In the genomic region with DNA sequence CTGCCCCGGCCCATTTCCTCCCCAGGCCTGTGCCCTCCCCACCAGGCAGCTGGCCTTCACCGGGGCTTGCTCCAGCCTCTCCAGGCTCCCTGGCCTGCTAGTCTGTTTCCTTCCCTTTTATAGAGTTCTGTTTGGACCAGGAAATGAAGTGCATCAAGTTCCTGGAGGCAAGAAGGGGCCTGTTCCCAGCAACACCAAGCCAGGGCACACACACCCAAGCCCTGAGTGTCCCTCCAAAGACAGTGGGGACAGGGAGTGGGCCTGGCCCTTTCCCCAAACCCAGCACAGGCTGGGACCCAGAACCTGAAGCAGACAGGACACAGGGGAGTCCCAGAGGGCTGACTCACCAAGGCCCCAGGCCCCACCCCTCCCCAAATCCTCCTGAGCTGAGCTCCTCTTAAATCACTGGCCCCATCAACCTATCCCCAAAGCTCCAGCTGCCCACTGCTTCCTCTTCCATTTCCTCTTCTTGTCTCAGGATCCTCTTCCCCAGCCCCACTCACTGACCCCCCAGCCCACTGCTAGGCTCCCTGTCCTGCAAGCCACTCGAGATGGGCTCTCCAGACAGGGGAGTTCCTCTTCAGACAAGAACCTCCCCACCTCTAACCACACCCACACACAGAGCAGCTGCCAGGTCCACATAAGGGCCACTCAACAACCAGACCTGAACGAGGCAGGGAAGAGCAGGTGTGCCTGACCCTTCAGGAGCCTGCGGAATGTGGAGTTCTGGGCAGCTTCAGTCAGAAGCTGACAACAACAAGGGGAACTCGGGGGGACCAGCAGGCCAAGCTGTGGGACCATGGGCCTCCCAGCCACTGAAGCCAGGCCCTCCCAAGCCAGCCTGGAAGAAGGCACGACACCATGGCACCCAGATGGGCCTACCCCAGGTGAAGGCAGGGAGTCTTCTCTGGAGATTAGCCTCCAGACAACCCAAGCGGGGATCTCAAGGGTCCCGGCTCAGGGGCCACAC, we compare ENCODE assay signal across 10 cellular contexts.
A peak's percentile ranks its signal among the peaks of the same experiment; 100 is the strongest.
DNase-seq lines count a peak whose midpoint lies in the region; ATAC-seq and TF ChIP-seq lines count a peak whose summit lies in the region.
"Had no signal": no experiment of that assay in that cellular context is flagged by ENCODE, and none has a peak within 500 bp of the region (broad histone marks: within the 10 kb centered on the region; RNA-seq: fewer than 3 reads in every experiment).

No MANE protein-coding gene starts in this region.

- WGBS in GM23248 (ENCODE audit: low coverage in 1 of 2, low lambda C conversion rate in 2 of 2, missing lambda C conversion rate in 2 of 2), 2 experiments = 55 to 57% methylated on average over 9 of the region's 9 CpGs

- H3K27me3 Mint-ChIP-seq in activated naive CD4-positive, alpha-beta T cell treated with anti-CD3 and anti-CD28 coated beads for 36 hours (ENCODE audit: low read depth) = no peaks in the 10 kb centered on the region

- no peak overlapping the region for H3K27ac Mint-ChIP-seq in activated naive CD4-positive, alpha-beta T cell treated with anti-CD3 and anti-CD28 coated beads for 36 hours

- H3K79me2 ChIP-seq in GM23248 (ENCODE audit: insufficient read depth) (peaks cover 98% of the 10 kb centered on the region), OCI-LY3 (ENCODE audit: low read length) (no peaks in the 10 kb centered on the region)

- in situ Hi-C loops in GM23248 (cut with MboI) = no loop called here

- H3K36me3 ChIP-seq in GM23248 (ENCODE audit: low read depth) (no peaks in the 10 kb centered on the region), OCI-LY3 (replicated peaks; ENCODE audit: low read depth, low read length) (no peaks in the 10 kb centered on the region)

- H2AFZ ChIP-seq in GM23248 (no peak overlapping the region), OCI-LY3 (ENCODE audit: low read depth, low read length) (no peak overlapping the region)

- no peaks in the 10 kb centered on the region for H3K4me1 Mint-ChIP-seq in activated naive CD4-positive, alpha-beta T cell treated with anti-CD3 and anti-CD28 coated beads for 36 hours (ENCODE audit: low read depth)

- TF ChIP-seq CTCF in OCI-LY3 (IDR thresholded peaks at IDR 0.05; ENCODE audit: low read depth, low read length) = no peak

- H3K4me2 ChIP-seq in GM23248 (ENCODE audit: unreplicated experiment) (peak overlapping the region; percentile 32), OCI-LY3 (ENCODE audit: low read length) (peak overlapping the region; percentile 12; the same call in 1 of the 2 replicates)

- H3K36me3 Mint-ChIP-seq in activated naive CD4-positive, alpha-beta T cell treated with anti-CD3 and anti-CD28 coated beads for 36 hours (ENCODE audit: low read depth) = no peaks in the 10 kb centered on the region

- CTCF ChIA-PET in activated naive CD4-positive, alpha-beta T cell treated with anti-CD3 and anti-CD28 coated beads for 36 hours (lab: Charles Lee) = no interaction called here

- peak; percentile 40 for DNase-seq in GM23248
- DNase-seq in left ventricle myocardium superior = peak; percentile 68
- no peak for DNase-seq in activated naive CD4-positive, alpha-beta T cell treated with anti-CD3 and anti-CD28 coated beads for 36 hours
- no peak for DNase-seq in HUDEP-2 (lab: John Stamatoyannopoulos, UW; ENCODE audit: unreplicated experiment in 76 of 76)
- DNase-seq: effector CD8-positive, alpha-beta T cell; Karpas-422 had no signal

- no peak overlapping the region for H3K4me3 ChIP-seq in GM23248
- H3K4me3 ChIP-seq in OCI-LY3 (ENCODE audit: low read length) = no peak overlapping the region
- H3K4me3 ChIP-seq in skin epidermis = no peak overlapping the region

- no peaks in the 10 kb centered on the region for H3K9me2 ChIP-seq in GM23248 (ENCODE audit: insufficient read depth)

- H3K9me3 ChIP-seq in GM23248 (ENCODE audit: low read depth) (no peaks in the 10 kb centered on the region), OCI-LY3 (ENCODE audit: insufficient read depth, low read length) (no peaks in the 10 kb centered on the region)

- H3K27ac ChIP-seq in GM23248 (peak overlapping the region; percentile 65), OCI-LY3 (ENCODE audit: low read length) (no peak overlapping the region), skin epidermis (peak overlapping the region in 18 of 21 experiments; percentile 26 to 89 (median 69))

- H4K20me1 ChIP-seq in GM23248 (ENCODE audit: insufficient read depth) = no peaks in the 10 kb centered on the region
- H4K20me1 ChIP-seq in OCI-LY3 (ENCODE audit: insufficient read depth, low read length) = peaks cover 8% of the 10 kb centered on the region

- H3K4me1 ChIP-seq in GM23248 (ENCODE audit: insufficient read depth) = peaks cover 60% of the 10 kb centered on the region
- H3K4me1 ChIP-seq in OCI-LY3 (ENCODE audit: low read length) = peaks cover 11% of the 10 kb centered on the region

- no peak overlapping the region for H3K4me3 Mint-ChIP-seq in activated naive CD4-positive, alpha-beta T cell treated with anti-CD3 and anti-CD28 coated beads for 36 hours

- no peaks in the 10 kb centered on the region for H3K27me3 ChIP-seq in GM23248 (replicated peaks; ENCODE audit: insufficient read depth)
- no peaks in the 10 kb centered on the region for H3K27me3 ChIP-seq in OCI-LY3 (ENCODE audit: low read depth, low read length)

- no peaks in the 10 kb centered on the region for H3K9me3 Mint-ChIP-seq in activated naive CD4-positive, alpha-beta T cell treated with anti-CD3 and anti-CD28 coated beads for 36 hours

- peak overlapping the region; percentile 28; the same call in 1 of the 2 replicates for H3K9ac ChIP-seq in GM23248
- H3K9ac ChIP-seq in OCI-LY3 (ENCODE audit: low read length) = no peak overlapping the region

- intact Hi-C loops in left ventricle myocardium superior (cut with micrococcal nuclease) = no loop called here
- intact Hi-C loops in activated naive CD4-positive, alpha-beta T cell treated with anti-CD3 and anti-CD28 coated beads for 36 hours (cut with micrococcal nuclease) = no loop called here

- ATAC-seq in left ventricle myocardium superior (peak; percentile 30), HG03175 (IDR thresholded peaks at IDR 0.05; ENCODE audit: unreplicated experiment) (no peak), GM18907 (IDR thresholded peaks at IDR 0.05; ENCODE audit: unreplicated experiment) (no peak)

- H3F3A ChIP-seq in GM23248 (ENCODE audit: insufficient read depth) = peaks cover 60% of the 10 kb centered on the region

Comparison
In these comparisons a context has a peak if more than half of its experiments do, and no peak if none do; other contexts are left out.
1. DNase-seq: peak in GM23248 (single experiment) and left ventricle myocardium superior (single experiment); none in activated naive CD4-positive, alpha-beta T cell treated with anti-CD3 and anti-CD28 coated beads for 36 hours (single experiment) and HUDEP-2 (0 of 76).